Comparison of ENCODE assay signal across 11 cellular contexts in genomic region chr21:33238565-33239255, GRCh38.
A peak's percentile ranks its signal among the peaks of the same experiment; 100 is the strongest.
DNase-seq lines count a peak whose midpoint lies in the region; ATAC-seq and TF ChIP-seq lines count a peak whose summit lies in the region.
"Had no signal": no experiment of that assay in that cellular context is flagged by ENCODE, and none has a peak within 500 bp of the region (broad histone marks: within the 10 kb centered on the region; RNA-seq: fewer than 3 reads in every experiment).

No MANE protein-coding gene starts in this region.

- H3K27ac ChIP-seq in BLaER1 treated with 17β-estradiol and CSF1 and Interleukin-3, amounts not matched to agents 10 nM and 100 nM: peak overlapping the region in 9 of 11 experiments; percentile 12 to 79 (median 58); a peak in 14 of 22 replicates
- H3K27ac ChIP-seq: VCaP had no signal

- H3K27me3 Mint-ChIP-seq in T-helper 2 cell treated with Interferon-gamma antibody and Interleukin-4, amounts not matched to agents 5 μg/mL and 100 μg/mL, for 36 hours (ENCODE audit: low read depth): no peaks in the 10 kb centered on the region

- H4K20me1 ChIP-seq in BLaER1 treated with 17β-estradiol and CSF1 and Interleukin-3, amounts not matched to agents 10 nM and 100 nM: peaks cover 0 to 78% (median 39%) of the 10 kb centered on the region in 11 experiments; a peak in 15 of 22 replicates

- H3K4me3 Mint-ChIP-seq in T-helper 2 cell treated with Interferon-gamma antibody and Interleukin-4, amounts not matched to agents 5 μg/mL and 100 μg/mL, for 36 hours: peak overlapping the region; percentile 71

- peaks cover 33 to 98% (median 87%) of the 10 kb centered on the region in 10 experiments for H3K4me1 ChIP-seq in BLaER1 treated with 17β-estradiol and CSF1 and Interleukin-3, amounts not matched to agents 10 nM and 100 nM

- peak; percentile 78 for ATAC-seq in HG03095 (IDR thresholded peaks at IDR 0.05; ENCODE audit: unreplicated experiment)

- H3K27ac Mint-ChIP-seq in T-helper 2 cell treated with Interferon-gamma antibody and Interleukin-4, amounts not matched to agents 5 μg/mL and 100 μg/mL, for 36 hours: peak overlapping the region; percentile 89

- H3K9ac ChIP-seq in BLaER1 treated with 17β-estradiol and CSF1 and Interleukin-3, amounts not matched to agents 10 nM and 100 nM: peak overlapping the region in 7 of 11 experiments; percentile 11 to 72 (median 58); a peak in 10 of 22 replicates

- peaks cover 58% of the 10 kb centered on the region for H3K36me3 Mint-ChIP-seq in T-helper 2 cell treated with Interferon-gamma antibody and Interleukin-4, amounts not matched to agents 5 μg/mL and 100 μg/mL, for 36 hours (ENCODE audit: low read depth)

- H3K36me3 ChIP-seq in BLaER1 treated with 17β-estradiol and CSF1 and Interleukin-3, amounts not matched to agents 10 nM and 100 nM: peaks cover 30 to 94% (median 81%) of the 10 kb centered on the region in 11 experiments

- DNase-seq in T-helper 2 cell treated with Interferon-gamma antibody and Interleukin-4, amounts not matched to agents 5 μg/mL and 100 μg/mL, for 36 hours (ENCODE audit: low spot score): no peak
- DNase-seq in stimulated activated CD4-positive, alpha-beta T cell treated with anti-CD3 and anti-CD28 coated beads, Interleukin-2, amount 100 ng/mL, for 48 hours: no peak
- DNase-seq in NCI-H2171 (lab: John Stamatoyannopoulos, UW) (no peak), NCI-H1694 (lab: John Stamatoyannopoulos, UW) (no peak), HPDE6-E6E7 (ENCODE audit: extremely low spot score) (no peak)
- DNase-seq: Calu3; stimulated activated CD4-positive, alpha-beta T cell treated with anti-CD3 and anti-CD28 coated beads, Interleukin-4, amount 100 ng/mL, for 24 hours had no signal

- H3K4me2 ChIP-seq in BLaER1 treated with 17β-estradiol and CSF1 and Interleukin-3, amounts not matched to agents 10 nM and 100 nM: peak overlapping the region; percentile 6 to 100 (median 58); a peak in 18 of 22 replicates

- peaks cover 65% of the 10 kb centered on the region for H3K4me1 Mint-ChIP-seq in T-helper 2 cell treated with Interferon-gamma antibody and Interleukin-4, amounts not matched to agents 5 μg/mL and 100 μg/mL, for 36 hours (ENCODE audit: low read depth)

- peak; percentile 41 for TF ChIP-seq POLR2A in GM19193 (IDR thresholded peaks at IDR 0.05; ENCODE audit: extremely low read depth, insufficient read depth, insufficient read length)

- H3K27me3 ChIP-seq in BLaER1 treated with 17β-estradiol and CSF1 and Interleukin-3, amounts not matched to agents 10 nM and 100 nM: no peaks in the 10 kb centered on the region

- peaks cover 0 to 14% (median 8%) of the 10 kb centered on the region in 11 experiments; a peak in 9 of 22 replicates for H3K9me3 ChIP-seq in BLaER1 treated with 17β-estradiol and CSF1 and Interleukin-3, amounts not matched to agents 10 nM and 100 nM (replicated peaks in 1 of 11)

- H3K9me3 Mint-ChIP-seq in T-helper 2 cell treated with Interferon-gamma antibody and Interleukin-4, amounts not matched to agents 5 μg/mL and 100 μg/mL, for 36 hours: no peaks in the 10 kb centered on the region

- H3K4me3 ChIP-seq in BLaER1 treated with 17β-estradiol and CSF1 and Interleukin-3, amounts not matched to agents 10 nM and 100 nM: peak overlapping the region in 3 of 10 experiments; percentile 6 to 21 (median 19); a peak in 2 of 20 replicates
